In genomic region chr2:17646096-17646554, GRCh38 we compare ENCODE assay signal across 1 cellular context.
TF ChIP-seq lines count a peak whose summit lies in the region.

No MANE protein-coding gene starts in this region.

TF ChIP-seq in HepG2, 621 proteins besides CTCF, POLR2A, EP300 and RAD21 (continued from another document and continues in another):
- TF ChIP-seq TEF (CRISPR knock-in tag; IDR thresholded peaks at IDR 0.05) (peak; percentile 94), FOXO4 (CRISPR knock-in tag; conservative IDR thresholded peaks at IDR 0.05) (no peak), JARID2 (CRISPR knock-in tag; IDR thresholded peaks at IDR 0.05; ENCODE audit: insufficient replicate concordance) (no peak), KDM4B (CRISPR knock-in tag; IDR thresholded peaks at IDR 0.05) (no peak), ZBTB10 (CRISPR knock-in tag; IDR thresholded peaks at IDR 0.05; ENCODE audit: borderline replicate concordance) (no peak), SMC3 (IDR thresholded peaks at IDR 0.05; ENCODE audit: low read length) (peak; percentile 93), ZNF644 (CRISPR knock-in tag; IDR thresholded peaks at IDR 0.05; ENCODE audit: low read depth) (peak; percentile 60; the same call in 1 of the 2 replicates), SATB2 (CRISPR knock-in tag; IDR thresholded peaks at IDR 0.05) (no peak), ISL2 (CRISPR knock-in tag; IDR thresholded peaks at IDR 0.05) (no peak), SIX4 (CRISPR knock-in tag; IDR thresholded peaks at IDR 0.05) (0 out of 2 replicates have a peak, but pooled peaks have one; percentile 16), ZBTB38 (CRISPR knock-in tag; IDR thresholded peaks at IDR 0.05) (no peak), GABPA (IDR thresholded peaks at IDR 0.05; ENCODE audit: low read depth, low read length) (no peak), GABPA (CRISPR knock-in tag; IDR thresholded peaks at IDR 0.05; ENCODE audit: low read depth) (no peak), ZNF546 (CRISPR knock-in tag; conservative IDR thresholded peaks at IDR 0.05) (no peak), NFRKB (IDR thresholded peaks at IDR 0.05) (no peak), EHMT2 (IDR thresholded peaks at IDR 0.05; ENCODE audit: borderline replicate concordance, low read depth, low read length) (peak; percentile 75; the same call in 1 of the 2 replicates), ZNF24 (IDR thresholded peaks at IDR 0.05) (0 out of 2 replicates have a peak, but pooled peaks have one; percentile 13), HOXA5 (CRISPR knock-in tag; IDR thresholded peaks at IDR 0.05) (no peak), ZNF260 (CRISPR knock-in tag; IDR thresholded peaks at IDR 0.05; ENCODE audit: borderline replicate concordance, low read depth) (no peak), ZNF792 (CRISPR knock-in tag; IDR thresholded peaks at IDR 0.05) (no peak), ZNF7 (CRISPR knock-in tag; IDR thresholded peaks at IDR 0.05) (peak; percentile 74), TOPORS (CRISPR knock-in tag; IDR thresholded peaks at IDR 0.05) (no peak), ZNF704 (CRISPR knock-in tag; IDR thresholded peaks at IDR 0.05; ENCODE audit: borderline replicate concordance) (no peak), SOX5 (CRISPR knock-in tag; IDR thresholded peaks at IDR 0.05; ENCODE audit: borderline replicate concordance) (peak; percentile 36; the same call in 1 of the 2 replicates), ELF3 (CRISPR knock-in tag; IDR thresholded peaks at IDR 0.05) (peak; percentile 70; the same call in 1 of the 2 replicates), ZNF460 (CRISPR knock-in tag; IDR thresholded peaks at IDR 0.05; ENCODE audit: borderline replicate concordance) (no peak), PTBP1 (IDR thresholded peaks at IDR 0.05; ENCODE audit: low read depth, low read length, poor library complexity, severe bottlenecking) (no peak), XRCC5 (optimal IDR thresholded peaks at IDR 0.05; ENCODE audit: low read length) (peak; percentile 23), AGO2 (optimal IDR thresholded peaks at IDR 0.05; ENCODE audit: low read depth, low read length) (no peak), ZNF224 (CRISPR knock-in tag; IDR thresholded peaks at IDR 0.05) (no peak), PHB2 (IDR thresholded peaks at IDR 0.05; ENCODE audit: partially characterized antibody) (no peak), SNAPC4 (CRISPR knock-in tag; IDR thresholded peaks at IDR 0.05) (no peak), ZNF432 (CRISPR knock-in tag; IDR thresholded peaks at IDR 0.05; ENCODE audit: borderline replicate concordance) (no peak), TBP (CRISPR knock-in tag; IDR thresholded peaks at IDR 0.05) (no peak), TFAP4 (IDR thresholded peaks at IDR 0.05; ENCODE audit: borderline replicate concordance, low read depth) (peak; percentile 60), NR2C2 (CRISPR knock-in tag; IDR thresholded peaks at IDR 0.05; ENCODE audit: borderline replicate concordance) (no peak), RCOR2 (CRISPR knock-in tag; IDR thresholded peaks at IDR 0.05) (peak; percentile 71), PRMT3 (CRISPR knock-in tag; IDR thresholded peaks at IDR 0.05; ENCODE audit: borderline replicate concordance, low read depth) (no peak), ZKSCAN8 (CRISPR knock-in tag; IDR thresholded peaks at IDR 0.05; ENCODE audit: borderline replicate concordance) (peak; percentile 23; the same call in 1 of the 2 replicates), ZFAT (CRISPR knock-in tag; conservative IDR thresholded peaks at IDR 0.05) (no peak), ZNF496 (CRISPR knock-in tag; IDR thresholded peaks at IDR 0.05; ENCODE audit: insufficient replicate concordance) (no peak), ZNF230 (CRISPR knock-in tag; IDR thresholded peaks at IDR 0.05) (no peak), MEF2D (CRISPR knock-in tag; IDR thresholded peaks at IDR 0.05) (0 out of 2 replicates have a peak, but pooled peaks have one; percentile 36), ATF7-NPFF (CRISPR knock-in tag; IDR thresholded peaks at IDR 0.05; ENCODE audit: low read depth) (no peak), ZNF225 (CRISPR knock-in tag; IDR thresholded peaks at IDR 0.05) (no peak), HNF1A (IDR thresholded peaks at IDR 0.05; ENCODE audit: low read depth) (no peak), HNF1A (CRISPR knock-in tag; IDR thresholded peaks at IDR 0.05; ENCODE audit: borderline replicate concordance) (no peak), YY1 (IDR thresholded peaks at IDR 0.05; ENCODE audit: insufficient read depth, insufficient replicate concordance, low read depth, low read length) (peak; percentile 34), ZNF503 (CRISPR knock-in tag; IDR thresholded peaks at IDR 0.05) (no peak)
